1 cellular context compared by ENCODE assay signal in the genomic region with DNA sequence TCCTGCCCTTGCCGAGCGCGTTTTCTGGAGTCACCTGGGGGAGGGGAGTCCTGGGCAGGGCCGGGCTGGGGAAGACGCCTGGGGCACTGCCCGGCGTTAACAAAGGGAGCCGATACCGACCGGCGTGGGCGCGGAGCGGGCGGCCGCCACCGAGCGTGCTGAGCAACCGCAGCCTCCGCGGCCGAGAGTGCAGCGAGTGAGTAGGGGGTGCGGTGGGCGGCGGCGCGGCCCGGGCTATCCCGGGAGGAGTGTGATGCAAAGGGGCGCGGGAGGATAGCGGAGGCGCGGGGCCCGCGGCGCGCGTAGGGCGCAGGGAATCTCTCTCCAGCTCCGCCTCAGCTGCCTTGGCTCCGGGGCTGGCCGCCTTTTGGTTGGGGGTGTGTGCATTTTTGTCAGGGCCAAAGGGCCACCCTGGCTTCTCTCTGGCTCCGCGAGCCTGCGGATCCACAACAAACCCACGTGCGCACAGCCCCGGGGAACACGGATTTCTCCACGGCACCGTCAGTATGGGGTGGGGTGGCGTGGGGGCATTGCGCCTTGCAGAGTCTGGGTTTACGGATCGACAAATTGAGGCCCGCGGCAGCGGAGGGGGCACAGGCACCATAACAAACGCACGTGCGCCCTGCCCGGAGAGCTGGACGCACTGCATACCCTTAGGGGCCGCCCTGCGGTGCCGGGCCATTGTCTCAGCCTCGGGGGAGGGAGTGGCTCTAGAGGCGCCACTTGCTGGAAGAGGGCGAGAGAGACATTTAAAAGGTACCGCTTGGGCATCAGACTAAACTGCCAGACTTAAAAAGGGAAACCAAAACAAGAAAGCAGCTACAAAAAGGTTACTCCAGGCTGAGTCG.
TF ChIP-seq lines count a peak whose summit lies in the region.

No MANE protein-coding gene starts in this region.

TF ChIP-seq in HepG2, 621 proteins besides CTCF, POLR2A, EP300 and RAD21 (continued from another document and continues in another):
- TF ChIP-seq ZNF101 (CRISPR knock-in tag; IDR thresholded peaks at IDR 0.05; ENCODE audit: borderline replicate concordance, low read depth): no peak
- TF ChIP-seq, protein P1, sequence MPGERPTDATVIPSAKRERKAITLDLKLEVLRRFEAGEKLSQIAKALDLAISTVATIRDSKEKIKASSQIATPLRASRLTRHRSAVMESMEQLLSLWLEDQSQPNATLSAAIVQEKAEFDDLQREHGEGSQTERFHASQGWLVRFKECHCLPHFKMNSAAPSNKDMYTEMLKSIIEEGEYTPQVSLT (CRISPR knock-in tag; IDR thresholded peaks at IDR 0.05; ENCODE audit: borderline replicate concordance, low read depth): no peak
- TF ChIP-seq ZNF17 (CRISPR knock-in tag; IDR thresholded peaks at IDR 0.05): no peak
- TF ChIP-seq PCBP2 (optimal IDR thresholded peaks at IDR 0.05; ENCODE audit: low read depth, low read length, poor library complexity, severe bottlenecking): no peak
- no peak for TF ChIP-seq MTF1 (CRISPR knock-in tag; IDR thresholded peaks at IDR 0.05)
- TF ChIP-seq, protein P2, sequence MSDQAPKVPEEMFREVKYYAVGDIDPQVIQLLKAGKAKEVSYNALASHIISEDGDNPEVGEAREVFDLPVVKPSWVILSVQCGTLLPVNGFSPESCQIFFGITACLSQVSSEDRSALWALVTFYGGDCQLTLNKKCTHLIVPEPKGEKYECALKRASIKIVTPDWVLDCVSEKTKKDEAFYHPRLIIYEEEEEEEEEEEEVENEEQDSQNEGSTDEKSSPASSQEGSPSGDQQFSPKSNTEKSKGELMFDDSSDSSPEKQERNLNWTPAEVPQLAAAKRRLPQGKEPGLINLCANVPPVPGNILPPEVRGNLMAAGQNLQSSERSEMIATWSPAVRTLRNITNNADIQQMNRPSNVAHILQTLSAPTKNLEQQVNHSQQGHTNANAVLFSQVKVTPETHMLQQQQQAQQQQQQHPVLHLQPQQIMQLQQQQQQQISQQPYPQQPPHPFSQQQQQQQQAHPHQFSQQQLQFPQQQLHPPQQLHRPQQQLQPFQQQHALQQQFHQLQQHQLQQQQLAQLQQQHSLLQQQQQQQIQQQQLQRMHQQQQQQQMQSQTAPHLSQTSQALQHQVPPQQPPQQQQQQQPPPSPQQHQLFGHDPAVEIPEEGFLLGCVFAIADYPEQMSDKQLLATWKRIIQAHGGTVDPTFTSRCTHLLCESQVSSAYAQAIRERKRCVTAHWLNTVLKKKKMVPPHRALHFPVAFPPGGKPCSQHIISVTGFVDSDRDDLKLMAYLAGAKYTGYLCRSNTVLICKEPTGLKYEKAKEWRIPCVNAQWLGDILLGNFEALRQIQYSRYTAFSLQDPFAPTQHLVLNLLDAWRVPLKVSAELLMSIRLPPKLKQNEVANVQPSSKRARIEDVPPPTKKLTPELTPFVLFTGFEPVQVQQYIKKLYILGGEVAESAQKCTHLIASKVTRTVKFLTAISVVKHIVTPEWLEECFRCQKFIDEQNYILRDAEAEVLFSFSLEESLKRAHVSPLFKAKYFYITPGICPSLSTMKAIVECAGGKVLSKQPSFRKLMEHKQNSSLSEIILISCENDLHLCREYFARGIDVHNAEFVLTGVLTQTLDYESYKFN (CRISPR knock-in tag; conservative IDR thresholded peaks at IDR 0.05): no peak
- 0 out of 2 replicates have a peak, but pooled peaks have one; percentile 16 for TF ChIP-seq ZC3H4 (CRISPR knock-in tag; IDR thresholded peaks at IDR 0.05; ENCODE audit: borderline replicate concordance)
- no peak for TF ChIP-seq ZNF513 (CRISPR knock-in tag; conservative IDR thresholded peaks at IDR 0.05)
- no peak for TF ChIP-seq U2AF2 (IDR thresholded peaks at IDR 0.05; ENCODE audit: low read depth, low read length)
- TF ChIP-seq MIXL1 (CRISPR knock-in tag; IDR thresholded peaks at IDR 0.05): no peak
- 0 out of 2 replicates have a peak, but pooled peaks have one; percentile 4 for TF ChIP-seq HIVEP1 (CRISPR knock-in tag; IDR thresholded peaks at IDR 0.05)
- TF ChIP-seq MEF2D (CRISPR knock-in tag; IDR thresholded peaks at IDR 0.05): no peak
- no peak for TF ChIP-seq HOXA7 (CRISPR knock-in tag; IDR thresholded peaks at IDR 0.05)
- TF ChIP-seq ZSCAN22 (CRISPR knock-in tag; IDR thresholded peaks at IDR 0.05): 0 out of 2 replicates have a peak, but pooled peaks have one; percentile 40
- TF ChIP-seq SMARCC2 (IDR thresholded peaks at IDR 0.05): no peak
- TF ChIP-seq HDAC6 (IDR thresholded peaks at IDR 0.05; ENCODE audit: low read depth, low read length): peak; percentile 84; the same call in 1 of the 2 replicates
- no peak for TF ChIP-seq POLR2G (IDR thresholded peaks at IDR 0.05; ENCODE audit: low read depth, low read length)
- TF ChIP-seq ZNF776 (CRISPR knock-in tag; IDR thresholded peaks at IDR 0.05): no peak
- no peak; the same call in 1 of the 2 replicates for TF ChIP-seq ZNF225 (CRISPR knock-in tag; IDR thresholded peaks at IDR 0.05)
- no peak for TF ChIP-seq ZNF790 (CRISPR knock-in tag; IDR thresholded peaks at IDR 0.05; ENCODE audit: borderline replicate concordance)
- no peak for TF ChIP-seq SP4 (CRISPR knock-in tag; IDR thresholded peaks at IDR 0.05)
- no peak for TF ChIP-seq NBN (conservative IDR thresholded peaks at IDR 0.05)
- TF ChIP-seq, protein P3, sequence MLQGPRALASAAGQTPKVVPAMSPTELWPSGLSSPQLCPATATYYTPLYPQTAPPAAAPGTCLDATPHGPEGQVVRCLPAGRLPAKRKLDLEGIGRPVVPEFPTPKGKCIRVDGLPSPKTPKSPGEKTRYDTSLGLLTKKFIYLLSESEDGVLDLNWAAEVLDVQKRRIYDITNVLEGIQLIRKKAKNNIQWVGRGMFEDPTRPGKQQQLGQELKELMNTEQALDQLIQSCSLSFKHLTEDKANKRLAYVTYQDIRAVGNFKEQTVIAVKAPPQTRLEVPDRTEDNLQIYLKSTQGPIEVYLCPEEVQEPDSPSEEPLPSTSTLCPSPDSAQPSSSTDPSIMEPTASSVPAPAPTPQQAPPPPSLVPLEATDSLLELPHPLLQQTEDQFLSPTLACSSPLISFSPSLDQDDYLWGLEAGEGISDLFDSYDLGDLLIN (CRISPR knock-in tag; IDR thresholded peaks at IDR 0.05; ENCODE audit: borderline replicate concordance): no peak
- TF ChIP-seq ZNF263 (CRISPR knock-in tag; IDR thresholded peaks at IDR 0.05): peak; percentile 33; the same call in 1 of the 2 replicates
- TF ChIP-seq, protein P4, sequence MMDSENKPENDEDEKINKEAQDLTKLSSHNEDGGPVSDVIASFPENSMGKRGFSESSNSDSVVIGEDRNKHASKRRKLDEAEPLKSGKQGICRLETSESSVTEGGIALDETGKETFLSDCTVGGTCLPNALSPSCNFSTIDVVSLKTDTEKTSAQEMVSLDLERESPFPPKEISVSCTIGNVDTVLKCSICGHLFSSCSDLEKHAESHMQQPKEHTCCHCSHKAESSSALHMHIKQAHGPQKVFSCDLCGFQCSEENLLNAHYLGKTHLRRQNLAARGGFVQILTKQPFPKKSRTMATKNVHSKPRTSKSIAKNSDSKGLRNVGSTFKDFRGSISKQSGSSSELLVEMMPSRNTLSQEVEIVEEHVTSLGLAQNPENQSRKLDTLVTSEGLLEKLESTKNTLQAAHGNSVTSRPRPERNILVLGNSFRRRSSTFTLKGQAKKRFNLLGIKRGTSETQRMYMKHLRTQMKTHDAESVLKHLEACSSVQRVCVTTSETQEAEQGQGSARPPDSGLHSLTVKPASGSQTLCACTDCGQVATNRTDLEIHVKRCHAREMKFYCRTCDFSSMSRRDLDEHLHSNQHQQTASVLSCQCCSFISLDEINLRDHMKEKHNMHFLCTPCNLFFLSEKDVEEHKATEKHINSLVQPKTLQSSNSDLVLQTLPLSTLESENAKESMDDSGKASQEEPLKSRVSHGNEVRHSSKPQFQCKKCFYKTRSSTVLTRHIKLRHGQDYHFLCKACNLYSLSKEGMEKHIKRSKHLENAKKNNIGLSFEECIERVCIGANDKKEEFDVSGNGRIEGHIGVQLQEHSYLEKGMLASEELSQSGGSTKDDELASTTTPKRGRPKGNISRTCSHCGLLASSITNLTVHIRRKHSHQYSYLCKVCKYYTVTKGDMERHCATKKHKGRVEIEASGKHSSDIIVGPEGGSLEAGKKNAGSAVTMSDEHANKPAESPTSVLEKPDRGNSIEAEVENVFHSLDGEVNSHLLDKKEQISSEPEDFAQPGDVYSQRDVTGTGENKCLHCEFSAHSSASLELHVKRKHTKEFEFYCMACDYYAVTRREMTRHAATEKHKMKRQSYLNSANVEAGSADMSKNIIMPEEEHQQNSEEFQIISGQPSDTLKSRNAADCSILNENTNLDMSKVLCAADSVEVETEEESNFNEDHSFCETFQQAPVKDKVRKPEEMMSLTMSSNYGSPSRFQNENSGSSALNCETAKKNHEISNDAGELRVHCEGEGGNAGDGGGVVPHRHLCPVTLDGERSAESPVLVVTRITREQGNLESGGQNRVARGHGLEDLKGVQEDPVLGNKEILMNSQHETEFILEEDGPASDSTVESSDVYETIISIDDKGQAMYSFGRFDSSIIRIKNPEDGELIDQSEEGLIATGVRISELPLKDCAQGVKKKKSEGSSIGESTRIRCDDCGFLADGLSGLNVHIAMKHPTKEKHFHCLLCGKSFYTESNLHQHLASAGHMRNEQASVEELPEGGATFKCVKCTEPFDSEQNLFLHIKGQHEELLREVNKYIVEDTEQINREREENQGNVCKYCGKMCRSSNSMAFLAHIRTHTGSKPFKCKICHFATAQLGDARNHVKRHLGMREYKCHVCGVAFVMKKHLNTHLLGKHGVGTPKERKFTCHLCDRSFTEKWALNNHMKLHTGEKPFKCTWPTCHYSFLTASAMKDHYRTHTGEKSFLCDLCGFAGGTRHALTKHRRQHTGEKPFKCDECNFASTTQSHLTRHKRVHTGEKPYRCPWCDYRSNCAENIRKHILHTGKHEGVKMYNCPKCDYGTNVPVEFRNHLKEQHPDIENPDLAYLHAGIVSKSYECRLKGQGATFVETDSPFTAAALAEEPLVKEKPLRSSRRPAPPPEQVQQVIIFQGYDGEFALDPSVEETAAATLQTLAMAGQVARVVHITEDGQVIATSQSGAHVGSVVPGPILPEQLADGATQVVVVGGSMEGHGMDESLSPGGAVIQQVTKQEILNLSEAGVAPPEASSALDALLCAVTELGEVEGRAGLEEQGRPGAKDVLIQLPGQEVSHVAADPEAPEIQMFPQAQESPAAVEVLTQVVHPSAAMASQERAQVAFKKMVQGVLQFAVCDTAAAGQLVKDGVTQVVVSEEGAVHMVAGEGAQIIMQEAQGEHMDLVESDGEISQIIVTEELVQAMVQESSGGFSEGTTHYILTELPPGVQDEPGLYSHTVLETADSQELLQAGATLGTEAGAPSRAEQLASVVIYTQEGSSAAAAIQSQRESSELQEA (CRISPR knock-in tag; IDR thresholded peaks at IDR 0.05; ENCODE audit: not compliant biosample characterization): no peak
- TF ChIP-seq, protein P5, sequence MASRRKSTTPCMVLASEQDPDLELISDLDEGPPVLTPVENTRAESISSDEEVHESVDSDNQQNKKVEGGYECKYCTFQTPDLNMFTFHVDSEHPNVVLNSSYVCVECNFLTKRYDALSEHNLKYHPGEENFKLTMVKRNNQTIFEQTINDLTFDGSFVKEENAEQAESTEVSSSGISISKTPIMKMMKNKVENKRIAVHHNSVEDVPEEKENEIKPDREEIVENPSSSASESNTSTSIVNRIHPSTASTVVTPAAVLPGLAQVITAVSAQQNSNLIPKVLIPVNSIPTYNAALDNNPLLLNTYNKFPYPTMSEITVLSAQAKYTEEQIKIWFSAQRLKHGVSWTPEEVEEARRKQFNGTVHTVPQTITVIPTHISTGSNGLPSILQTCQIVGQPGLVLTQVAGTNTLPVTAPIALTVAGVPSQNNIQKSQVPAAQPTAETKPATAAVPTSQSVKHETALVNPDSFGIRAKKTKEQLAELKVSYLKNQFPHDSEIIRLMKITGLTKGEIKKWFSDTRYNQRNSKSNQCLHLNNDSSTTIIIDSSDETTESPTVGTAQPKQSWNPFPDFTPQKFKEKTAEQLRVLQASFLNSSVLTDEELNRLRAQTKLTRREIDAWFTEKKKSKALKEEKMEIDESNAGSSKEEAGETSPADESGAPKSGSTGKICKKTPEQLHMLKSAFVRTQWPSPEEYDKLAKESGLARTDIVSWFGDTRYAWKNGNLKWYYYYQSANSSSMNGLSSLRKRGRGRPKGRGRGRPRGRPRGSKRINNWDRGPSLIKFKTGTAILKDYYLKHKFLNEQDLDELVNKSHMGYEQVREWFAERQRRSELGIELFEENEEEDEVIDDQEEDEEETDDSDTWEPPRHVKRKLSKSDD (CRISPR knock-in tag; IDR thresholded peaks at IDR 0.05; ENCODE audit: low read depth): no peak
- TF ChIP-seq ZNF367 (CRISPR knock-in tag; IDR thresholded peaks at IDR 0.05; ENCODE audit: borderline replicate concordance): no peak
- TF ChIP-seq HMGXB3 (CRISPR knock-in tag; IDR thresholded peaks at IDR 0.05; ENCODE audit: borderline replicate concordance): no peak
- TF ChIP-seq KLF11 (CRISPR knock-in tag; IDR thresholded peaks at IDR 0.05): no peak
